In the genomic region with DNA sequence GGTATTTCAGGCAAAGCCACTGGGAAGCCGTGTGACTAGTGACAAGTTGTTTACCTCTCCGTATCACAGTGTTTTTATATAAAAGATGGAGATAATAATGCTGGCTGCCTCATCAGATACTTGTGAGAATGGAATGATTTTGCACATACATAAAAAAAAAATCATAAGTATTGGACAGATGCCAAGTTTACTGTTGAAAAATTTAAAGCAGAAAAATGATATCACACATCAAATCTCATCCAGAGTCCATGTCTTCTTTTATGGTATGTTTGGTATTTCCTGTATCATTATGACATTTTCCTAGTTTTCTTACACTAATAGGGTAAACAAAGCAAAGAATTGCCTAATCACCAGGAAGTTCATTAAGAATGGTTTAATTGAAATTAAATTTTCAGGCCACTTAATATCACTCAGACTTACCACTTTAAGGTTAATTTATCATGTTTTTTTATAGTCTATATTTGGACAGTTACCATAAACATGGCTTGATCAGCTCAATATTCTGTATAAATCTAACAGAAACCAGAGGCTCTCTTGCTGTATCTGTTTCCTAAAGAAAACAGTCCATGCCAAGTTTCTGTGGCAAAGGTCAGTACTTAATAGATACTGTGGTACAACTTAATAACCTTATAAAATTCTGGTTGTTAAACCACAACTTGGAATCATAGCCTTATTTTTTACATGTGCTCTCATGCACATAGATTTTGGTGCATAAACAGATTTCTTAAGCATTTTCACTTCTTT, we compare ENCODE assay signal across 17 cellular contexts.
A peak's percentile ranks its signal among the peaks of the same experiment; 100 is the strongest.
DNase-seq lines count a peak whose midpoint lies in the region; ATAC-seq, FAIRE-seq and TF ChIP-seq lines count a peak whose summit lies in the region.
"Had no signal": no experiment of that assay in that cellular context is flagged by ENCODE, and none has a peak within 500 bp of the region (broad histone marks: within the 10 kb centered on the region; RNA-seq: fewer than 3 reads in every experiment).

No MANE protein-coding gene starts in this region.

- TF ChIP-seq POLR2A in H54 (IDR thresholded peaks at IDR 0.05; ENCODE audit: low read depth, low read length), result no peak

- DNase-seq in H54 (ENCODE audit: insufficient read length, low spot score), result no peak
- DNase-seq in SJCRH30, result peak in 1 of 2 experiments; percentile 59
- peak; percentile 20 for DNase-seq in epithelial cell of esophagus (ENCODE audit: low read depth)
- no peak for DNase-seq in osteocyte (ENCODE audit: extremely low spot score, unreplicated experiment)
- no peak for DNase-seq in type B pancreatic cell (ENCODE audit: extremely low spot score, unreplicated experiment)
- DNase-seq in NCI-H524 treated with DMSO at 0.1 percent for 48 hours (lab: John Stamatoyannopoulos, UW), result no peak
- no peak for DNase-seq in COLO668 (lab: John Stamatoyannopoulos, UW; ENCODE audit: unreplicated experiment)
- DNase-seq: activated CD4-positive, alpha-beta T cell treated with anti-CD3 and anti-CD28 coated beads for 4 hours; KBM-7; NCI-H187; NCI-H69; occipital lobe; tibial artery had no signal

- peak; percentile 81 for FAIRE-seq in H54 (lab: Jason Lieb, UNC)

- no peaks in the 10 kb centered on the region for H3K27me3 ChIP-seq in SJCRH30
- H3K27me3 ChIP-seq: esophagus muscularis mucosa, tibial artery had no signal

- H3K4me1 ChIP-seq in SJCRH30, result peaks cover 44% of the 10 kb centered on the region
- H3K4me1 ChIP-seq: tibial artery had no signal

- H3K9me3 ChIP-seq in SJCRH30 (replicated peaks), result no peaks in the 10 kb centered on the region
- H3K9me3 ChIP-seq: esophagus muscularis mucosa, tibial artery had no signal

- TF ChIP-seq CTCF in epithelial cell of esophagus (IDR thresholded peaks at IDR 0.05; ENCODE audit: insufficient read depth, low read depth, low read length, missing control alignments), result no peak
- no peak for TF ChIP-seq CTCF in osteocyte (IDR thresholded peaks at IDR 0.05)
- no peak for TF ChIP-seq CTCF in type B pancreatic cell (conservative IDR thresholded peaks at IDR 0.05)

- peak overlapping the region; percentile 83 for H3K27ac ChIP-seq in SJCRH30
- H3K27ac ChIP-seq: esophagus muscularis mucosa, tibial artery had no signal

- no peaks in the 10 kb centered on the region for H3K36me3 ChIP-seq in SJCRH30
- H3K36me3 ChIP-seq: esophagus muscularis mucosa, tibial artery had no signal

- ATAC-seq in GM18873 (IDR thresholded peaks at IDR 0.05; ENCODE audit: low FRiP score, unreplicated experiment), result no peak
- ATAC-seq: activated naive CD4-positive, alpha-beta T cell treated with anti-CD3 and anti-CD28 coated beads, Interleukin-2, amount 50 U/mL, for 72 hours had no signal

- H3K27ac Mint-ChIP-seq in osteocyte (ENCODE audit: unreplicated experiment) (peak overlapping the region; percentile 52), type B pancreatic cell (no peak overlapping the region)
- H3K27ac Mint-ChIP-seq: activated naive CD4-positive, alpha-beta T cell treated with anti-CD3 and anti-CD28 coated beads, Interleukin-2, amount 50 U/mL, for 72 hours; T-helper 2 cell treated with Interferon-gamma antibody and Interleukin-4, amounts not matched to agents 5 μg/mL and 100 μg/mL, for 36 hours had no signal

- H3K36me3 Mint-ChIP-seq in osteocyte (ENCODE audit: unreplicated experiment), result no peaks in the 10 kb centered on the region
- H3K36me3 Mint-ChIP-seq in type B pancreatic cell, result no peaks in the 10 kb centered on the region
- H3K36me3 Mint-ChIP-seq: activated naive CD4-positive, alpha-beta T cell treated with anti-CD3 and anti-CD28 coated beads, Interleukin-2, amount 50 U/mL, for 72 hours had no signal

- H3K4me3 Mint-ChIP-seq in osteocyte (ENCODE audit: unreplicated experiment) (no peak overlapping the region), type B pancreatic cell (no peak overlapping the region)
- H3K4me3 Mint-ChIP-seq: T-helper 2 cell treated with Interferon-gamma antibody and Interleukin-4, amounts not matched to agents 5 μg/mL and 100 μg/mL, for 36 hours had no signal

- no peaks in the 10 kb centered on the region for H3K9me3 Mint-ChIP-seq in osteocyte (ENCODE audit: unreplicated experiment)
- no peaks in the 10 kb centered on the region for H3K9me3 Mint-ChIP-seq in type B pancreatic cell
- H3K9me3 Mint-ChIP-seq: T-helper 2 cell treated with Interferon-gamma antibody and Interleukin-4, amounts not matched to agents 5 μg/mL and 100 μg/mL, for 36 hours had no signal

- no peak overlapping the region for H3K4me3 ChIP-seq in SJCRH30
- no peak overlapping the region for H3K4me3 ChIP-seq in epithelial cell of esophagus (ENCODE audit: low read length)
- H3K4me3 ChIP-seq: esophagus muscularis mucosa, tibial artery had no signal

- H3K4me1 Mint-ChIP-seq in osteocyte (ENCODE audit: unreplicated experiment) (peaks cover 47% of the 10 kb centered on the region), type B pancreatic cell (ENCODE audit: unreplicated experiment) (no peaks in the 10 kb centered on the region)

- H3K27me3 Mint-ChIP-seq in osteocyte (ENCODE audit: unreplicated experiment) (peaks cover 3% of the 10 kb centered on the region), type B pancreatic cell (no peaks in the 10 kb centered on the region)
